ENCODE assay signal across 27 cellular contexts in genomic region chr5:58064799-58065198, GRCh38.
A peak's percentile ranks its signal among the peaks of the same experiment; 100 is the strongest.
DNase-seq lines count a peak whose midpoint lies in the region; ATAC-seq, FAIRE-seq and TF ChIP-seq lines count a peak whose summit lies in the region.
"Had no signal": no experiment of that assay in that cellular context is flagged by ENCODE, and none has a peak within 500 bp of the region (broad histone marks: within the 10 kb centered on the region; RNA-seq: fewer than 3 reads in every experiment).

No MANE protein-coding gene starts in this region.

- H3K4me3 Mint-ChIP-seq in activated CD8-positive, alpha-beta T cell treated with anti-CD3 and anti-CD28 coated beads, Interleukin-2, amount 10 ng/mL, durations not matched to agents 7 days and 5 days, result no peak overlapping the region
- no peak overlapping the region for H3K4me3 Mint-ChIP-seq in endodermal cell
- H3K4me3 Mint-ChIP-seq: activated naive CD4-positive, alpha-beta T cell treated with anti-CD3 and anti-CD28 coated beads, Interleukin-2, amount 10 ng/mL, durations not matched to agents 7 days and 5 days; activated T-cell treated with anti-CD3 and anti-CD28 coated beads, Interleukin-2, amount 50 U/mL, for 72 hours; immature natural killer cell; T-cell had no signal

- peak; percentile 1 for DNase-seq in NCI-H82 (lab: John Stamatoyannopoulos, UW)
- DNase-seq in NCI-H82 treated with DMSO at 0.1 percent for 48 hours (lab: John Stamatoyannopoulos, UW; ENCODE audit: unreplicated experiment), result no peak
- DNase-seq in M059J (ENCODE audit: low read depth), result peak; percentile 57
- peak; percentile 5 for DNase-seq in adipocyte (ENCODE audit: low read depth)
- DNase-seq in activated CD8-positive, alpha-beta T cell treated with anti-CD3 and anti-CD28 coated beads, Interleukin-2, amount 10 ng/mL, durations not matched to agents 7 days and 5 days, result no peak
- DNase-seq in hippocampal formation (lab: John Stamatoyannopoulos, UW), result no peak
- DNase-seq in endodermal cell, result no peak
- DNase-seq: activated CD4-positive, CD25-positive, alpha-beta regulatory T cell; activated naive CD4-positive, alpha-beta T cell treated with anti-CD3 and anti-CD28 coated beads, Interleukin-2, amount 10 ng/mL, durations not matched to agents 7 days and 5 days; activated T-cell treated with anti-CD3 and anti-CD28 coated beads, Interleukin-2, amount 50 U/mL, for 72 hours; amygdala; colonic mucosa; COR-L47; DND-41; effector memory CD4-positive, alpha-beta T cell; GOT3; hypothalamus; immature natural killer cell; left lung; SJCRH30; T-cell had no signal

- 95% methylated on average over 1 of the region's 2 CpGs; no CpG with 5 or more reads in 1 of the 2 experiments for WGBS in endodermal cell (ENCODE audit: insufficient coverage in 1 of 2, insufficient read length in 1 of 2), 2 experiments

- POLR2A ChIA-PET in activated CD8-positive, alpha-beta T cell treated with anti-CD3 and anti-CD28 coated beads, Interleukin-2, amount 10 ng/mL, durations not matched to agents 7 days and 5 days (lab: Charles Lee), result no interaction called here

- H3K9me3 Mint-ChIP-seq in activated CD8-positive, alpha-beta T cell treated with anti-CD3 and anti-CD28 coated beads, Interleukin-2, amount 10 ng/mL, durations not matched to agents 7 days and 5 days (ENCODE audit: insufficient read depth), result no peaks in the 10 kb centered on the region
- peaks cover 14% of the 10 kb centered on the region for H3K9me3 Mint-ChIP-seq in endodermal cell
- H3K9me3 Mint-ChIP-seq: activated naive CD4-positive, alpha-beta T cell treated with anti-CD3 and anti-CD28 coated beads, Interleukin-2, amount 10 ng/mL, durations not matched to agents 7 days and 5 days; activated T-cell treated with anti-CD3 and anti-CD28 coated beads, Interleukin-2, amount 50 U/mL, for 72 hours; T-cell had no signal

- H3K4me3 ChIP-seq in adipocyte (ENCODE audit: low read length) (no peak overlapping the region), endodermal cell (ENCODE audit: low read length) (no peak overlapping the region)
- H3K4me3 ChIP-seq: BLaER1, cardiac muscle cell, colonic mucosa, left lung, right atrium auricular region, SJCRH30 had no signal

- H3K9ac ChIP-seq in adipocyte (ENCODE audit: low read length), result no peak overlapping the region
- no peak overlapping the region for H3K9ac ChIP-seq in endodermal cell (ENCODE audit: extremely low read depth, low read length, poor library complexity, severe bottlenecking)
- H3K9ac ChIP-seq: BLaER1 had no signal

- H3K4me1 Mint-ChIP-seq in activated CD8-positive, alpha-beta T cell treated with anti-CD3 and anti-CD28 coated beads, Interleukin-2, amount 10 ng/mL, durations not matched to agents 7 days and 5 days (ENCODE audit: low read depth), result no peaks in the 10 kb centered on the region
- H3K4me1 Mint-ChIP-seq in endodermal cell, result no peaks in the 10 kb centered on the region
- H3K4me1 Mint-ChIP-seq: activated naive CD4-positive, alpha-beta T cell treated with anti-CD3 and anti-CD28 coated beads, Interleukin-2, amount 10 ng/mL, durations not matched to agents 7 days and 5 days; T-cell had no signal

- H3K27me3 Mint-ChIP-seq in activated CD8-positive, alpha-beta T cell treated with anti-CD3 and anti-CD28 coated beads, Interleukin-2, amount 10 ng/mL, durations not matched to agents 7 days and 5 days (ENCODE audit: low read depth), result no peaks in the 10 kb centered on the region
- H3K27me3 Mint-ChIP-seq in endodermal cell (ENCODE audit: insufficient read depth), result no peaks in the 10 kb centered on the region
- H3K27me3 Mint-ChIP-seq: activated naive CD4-positive, alpha-beta T cell treated with anti-CD3 and anti-CD28 coated beads, Interleukin-2, amount 10 ng/mL, durations not matched to agents 7 days and 5 days had no signal

- H3K27me3 ChIP-seq in adipocyte (replicated peaks; ENCODE audit: control insufficient read depth, insufficient read depth, low read length), result no peaks in the 10 kb centered on the region
- no peaks in the 10 kb centered on the region for H3K27me3 ChIP-seq in endodermal cell (ENCODE audit: control insufficient read depth, insufficient read depth, low read length, poor library complexity, severe bottlenecking)
- H3K27me3 ChIP-seq: BLaER1, cardiac muscle cell, colonic mucosa, left lung, right atrium auricular region, SJCRH30 had no signal

- no peak for TF ChIP-seq CTCF in endodermal cell (conservative IDR thresholded peaks at IDR 0.05)

- peak; percentile 96 for FAIRE-seq in islet of Langerhans (lab: Jason Lieb, UNC)
- FAIRE-seq: GM12892, RCC 7860 had no signal

- CTCF ChIA-PET in activated CD8-positive, alpha-beta T cell treated with anti-CD3 and anti-CD28 coated beads, Interleukin-2, amount 10 ng/mL, durations not matched to agents 7 days and 5 days (lab: Charles Lee), result no interaction called here

- H3K27ac Mint-ChIP-seq in activated CD8-positive, alpha-beta T cell treated with anti-CD3 and anti-CD28 coated beads, Interleukin-2, amount 10 ng/mL, durations not matched to agents 7 days and 5 days, result no peak overlapping the region
- no peak overlapping the region for H3K27ac Mint-ChIP-seq in endodermal cell
- H3K27ac Mint-ChIP-seq: activated naive CD4-positive, alpha-beta T cell treated with anti-CD3 and anti-CD28 coated beads, Interleukin-2, amount 10 ng/mL, durations not matched to agents 7 days and 5 days; activated T-cell treated with anti-CD3 and anti-CD28 coated beads, Interleukin-2, amount 50 U/mL, for 72 hours; immature natural killer cell; T-cell had no signal

- ATAC-seq in activated CD8-positive, alpha-beta T cell treated with anti-CD3 and anti-CD28 coated beads, Interleukin-2, amount 10 ng/mL, durations not matched to agents 7 days and 5 days, result no peak
- ATAC-seq: activated T-cell treated with anti-CD3 and anti-CD28 coated beads, Interleukin-2, amount 50 U/mL, for 72 hours; left lung; T-cell had no signal

- H3K9me3 ChIP-seq in adipocyte (ENCODE audit: control insufficient read depth, low read length), result no peaks in the 10 kb centered on the region
- H3K9me3 ChIP-seq in endodermal cell (ENCODE audit: control insufficient read depth, low read length), result no peaks in the 10 kb centered on the region
- H3K9me3 ChIP-seq: colonic mucosa, right atrium auricular region, SJCRH30 had no signal

- no peaks in the 10 kb centered on the region for H3K36me3 Mint-ChIP-seq in activated CD8-positive, alpha-beta T cell treated with anti-CD3 and anti-CD28 coated beads, Interleukin-2, amount 10 ng/mL, durations not matched to agents 7 days and 5 days (ENCODE audit: low read depth)
- no peaks in the 10 kb centered on the region for H3K36me3 Mint-ChIP-seq in endodermal cell (ENCODE audit: low read depth)
- H3K36me3 Mint-ChIP-seq: activated naive CD4-positive, alpha-beta T cell treated with anti-CD3 and anti-CD28 coated beads, Interleukin-2, amount 10 ng/mL, durations not matched to agents 7 days and 5 days; immature natural killer cell; T-cell had no signal

- H3K36me3 ChIP-seq in adipocyte (ENCODE audit: control insufficient read depth, insufficient read depth, low read length, severe bottlenecking) (no peaks in the 10 kb centered on the region), endodermal cell (ENCODE audit: control insufficient read depth, insufficient read depth, low read length) (no peaks in the 10 kb centered on the region)
- H3K36me3 ChIP-seq: BLaER1, cardiac muscle cell, colonic mucosa, left lung, right atrium auricular region, SJCRH30 had no signal

- H3K4me1 ChIP-seq in adipocyte (ENCODE audit: control insufficient read depth, insufficient read depth, low read length) (peaks cover 8% of the 10 kb centered on the region), endodermal cell (ENCODE audit: control insufficient read depth, insufficient read depth, low read length) (no peaks in the 10 kb centered on the region)
- H3K4me1 ChIP-seq: colonic mucosa, left lung, right atrium auricular region, SJCRH30 had no signal

- no peak overlapping the region for H3K27ac ChIP-seq in endodermal cell (ENCODE audit: low read depth, low read length)
- H3K27ac ChIP-seq: BLaER1, cardiac muscle cell, colonic mucosa, left lung, right atrium auricular region, SJCRH30 had no signal

Comparison
In these comparisons a context has a peak if more than half of its experiments do, and no peak if none do; other contexts are left out.
1. DNase-seq: peak in NCI-H82 (single experiment), M059J (single experiment) and adipocyte (single experiment); none in NCI-H82 treated with DMSO at 0.1 percent for 48 hours (single experiment), activated CD8-positive, alpha-beta T cell treated with anti-CD3 and anti-CD28 coated beads, Interleukin-2, amount 10 ng/mL, durations not matched to agents 7 days and 5 days (single experiment), hippocampal formation (0 of 2) and endodermal cell (single experiment).